17 cellular contexts compared by ENCODE assay signal in the genomic region with DNA sequence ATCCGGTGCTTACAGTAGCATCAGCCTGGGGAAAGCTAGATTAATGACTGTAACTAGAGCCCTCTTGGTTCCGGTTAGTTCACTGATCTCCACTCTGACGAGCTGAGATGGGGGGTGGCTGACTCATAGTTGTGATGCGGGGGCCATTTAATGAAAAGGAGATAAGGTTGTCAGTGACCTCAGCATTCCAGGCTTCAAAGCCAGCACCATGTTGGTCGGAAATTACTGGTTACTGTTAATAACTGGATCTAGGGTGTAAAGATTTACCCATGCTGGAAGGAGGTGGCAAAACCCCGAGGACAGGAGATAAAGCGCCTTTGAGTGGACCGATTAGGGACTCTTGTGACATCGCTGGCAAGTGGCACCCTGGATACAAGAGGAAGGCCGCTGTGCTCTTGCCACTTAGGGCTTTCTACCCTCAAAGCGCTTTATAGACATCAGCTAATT. TPM values are rescaled to one million over a fixed set of nuclear protein-coding genes. Genes with fewer than 3 reads are reported as not detected.
DNase-seq lines count a peak whose midpoint lies in the region; FAIRE-seq and TF ChIP-seq lines count a peak whose summit lies in the region.
"Had no signal": no experiment of that assay in that cellular context is flagged by ENCODE, and none has a peak within 500 bp of the region (broad histone marks: within the 10 kb centered on the region; RNA-seq: fewer than 3 reads in every experiment).

No MANE protein-coding gene starts in this region.

- CTCF ChIA-PET in endothelial cell of umbilical vein (lab: Charles Lee) = interaction anchor here (1.1 to 1.8 kb wide), 3 partner anchors 8 to 1004 kb away, joined by 3 to 6 read pairs (median 4); no protein-coding TSS in a partner anchor

- H3K9me1 ChIP-seq in endothelial cell of umbilical vein (replicated peaks; ENCODE audit: control insufficient read depth, extremely low read depth, insufficient read depth, low read length) = no peaks in the 10 kb centered on the region

- BruUV-seq in endothelial cell of umbilical vein (replicated peaks; lab: Mats Ljungman, UMichigan) = no TSS peak

- H2AFZ ChIP-seq in endothelial cell of umbilical vein (ENCODE audit: low read depth, low read length) (no peak overlapping the region), smooth muscle cell (ENCODE audit: low read depth) (no peak overlapping the region)

- TF ChIP-seq CTCF in endothelial cell of umbilical vein (IDR thresholded peaks at IDR 0.05; ENCODE audit: extremely low read depth in 1 of 2, insufficient read depth in 1 of 2, low read depth in 1 of 2, low read length in 2 of 2) (no peak), smooth muscle cell (IDR thresholded peaks at IDR 0.05; ENCODE audit: borderline replicate concordance, insufficient read depth, poor library complexity, severe bottlenecking) (no peak)

- H3K4me3 ChIP-seq in endothelial cell of umbilical vein (replicated peaks in 1 of 3; ENCODE audit: insufficient read depth in 1 of 3, low read depth in 1 of 3, low read length in 3 of 3) (no peak overlapping the region), smooth muscle cell (no peak overlapping the region)
- H3K4me3 ChIP-seq: cardiac muscle cell, skin epidermis had no signal

- H3K36me3 ChIP-seq in endothelial cell of umbilical vein (ENCODE audit: control insufficient read depth in 2 of 2, extremely low read depth in 1 of 2, insufficient read depth in 2 of 2, low read length in 2 of 2) (no peaks in the 10 kb centered on the region), smooth muscle cell (ENCODE audit: low read depth) (no peaks in the 10 kb centered on the region)
- H3K36me3 ChIP-seq: cardiac muscle cell had no signal

- H3K9me3 ChIP-seq in endothelial cell of umbilical vein (replicated peaks; ENCODE audit: control insufficient read depth, insufficient read depth, low read length) = no peaks in the 10 kb centered on the region
- H3K9me3 ChIP-seq in smooth muscle cell (replicated peaks; ENCODE audit: low read depth) = no peaks in the 10 kb centered on the region

- H3K4me2 ChIP-seq in endothelial cell of umbilical vein (ENCODE audit: insufficient read depth, low read length) (no peak overlapping the region), smooth muscle cell (peak overlapping the region; percentile 4)
- H3K4me2 ChIP-seq: KMS-11 had no signal

- 35% methylated on average over 11 of the region's 11 CpGs for WGBS in smooth muscle cell (ENCODE audit: low lambda C conversion rate)

- intact Hi-C loops in endothelial cell of umbilical vein (cut with micrococcal nuclease) = no loop called here

- no peak for TF ChIP-seq POLR2A in endothelial cell of umbilical vein (IDR thresholded peaks at IDR 0.05; ENCODE audit: low read depth, low read length)

- H3K9ac ChIP-seq in endothelial cell of umbilical vein (replicated peaks; ENCODE audit: extremely low read depth, insufficient read depth, low read length) (no peak overlapping the region), smooth muscle cell (ENCODE audit: low read depth) (no peak overlapping the region)
- H3K9ac ChIP-seq: KMS-11 had no signal

- DNase-seq in HT1080 (ENCODE audit: low read depth) (peak; percentile 53), RCC 7860 (ENCODE audit: low spot score) (peak; percentile 48), endothelial cell of umbilical vein (ENCODE audit: low read depth, low spot score) (peak; percentile 13), smooth muscle cell (lab: John Stamatoyannopoulos, UW; ENCODE audit: unreplicated experiment) (no peak), NCI-H1694 treated with DMSO at 0.1 percent for 48 hours (lab: John Stamatoyannopoulos, UW) (no peak), hippocampal formation (lab: John Stamatoyannopoulos, UW) (no peak)
- no peak for DNase-seq in stimulated activated CD4-positive, alpha-beta T cell treated with anti-CD3 and anti-CD28 coated beads, Interleukin-1b, Interleukin-23, amount 100 ng/mL, for 48 hours
- DNase-seq: activated CD4-positive, alpha-beta memory T cell treated with anti-CD3 and anti-CD28 coated beads, Interleukin-2, amount 10 ng/mL, durations not matched to agents 7 days and 5 days; activated T-cell treated with anti-CD3 and anti-CD28 coated beads, Interleukin-2, amount 50 U/mL, for 72 hours; NCI-H1417 treated with DMSO at 0.1 percent for 48 hours; NCI-H69; occipital lobe; stimulated activated naive CD4-positive, alpha-beta T cell treated with Interleukin-2 at 50 U/mL for 16 hours had no signal

- H3K27me3 ChIP-seq in endothelial cell of umbilical vein (ENCODE audit: control insufficient read depth in 2 of 2, insufficient read depth in 2 of 2, low read length in 2 of 2) (peaks cover 5 to 8% of the 10 kb centered on the region in 2 experiments), smooth muscle cell (ENCODE audit: low read depth) (peaks cover 71% of the 10 kb centered on the region)

- no peak for FAIRE-seq in RCC 7860 (lab: Jason Lieb, UNC)
- no peak for FAIRE-seq in endothelial cell of umbilical vein (lab: Jason Lieb, UNC)

- H3K79me2 ChIP-seq in endothelial cell of umbilical vein (ENCODE audit: control insufficient read depth, insufficient read depth, low read length) (no peaks in the 10 kb centered on the region), smooth muscle cell (ENCODE audit: low read depth) (no peaks in the 10 kb centered on the region)

- H4K20me1 ChIP-seq in endothelial cell of umbilical vein (replicated peaks; ENCODE audit: control insufficient read depth, extremely low read depth, insufficient read depth, low read length) (no peaks in the 10 kb centered on the region), smooth muscle cell (ENCODE audit: low read depth) (no peaks in the 10 kb centered on the region)

- H3K4me1 ChIP-seq in endothelial cell of umbilical vein (ENCODE audit: control insufficient read depth, extremely low read depth, insufficient read depth, low read length) (peaks cover 11% of the 10 kb centered on the region), smooth muscle cell (ENCODE audit: low read depth) (no peaks in the 10 kb centered on the region)

- dilution Hi-C loops in endothelial cell of umbilical vein (cut with MboI; ENCODE audit: extremely low pct_ligation_motif_present, low sequenced_read_pairs) = no loop called here

- H3K27ac ChIP-seq in endothelial cell of umbilical vein (ENCODE audit: insufficient read depth, low read depth, low read length) (no peak overlapping the region), smooth muscle cell (ENCODE audit: low read depth) (no peak overlapping the region)
- H3K27ac ChIP-seq: cardiac muscle cell, HL-60, KMS-11 had no signal

- no peaks in the 10 kb centered on the region for H3F3A ChIP-seq in smooth muscle cell (ENCODE audit: low read depth)

- POLR2A ChIA-PET in endothelial cell of umbilical vein (lab: Charles Lee) = no interaction called here

TF ChIP-seq in endothelial cell of umbilical vein, 7 proteins besides CTCF, POLR2A, EP300 and RAD21:
- TF ChIP-seq GATA2 (IDR thresholded peaks at IDR 0.05; ENCODE audit: insufficient read depth, insufficient read length, low read depth, low read length) (peak; percentile 29), FOS (IDR thresholded peaks at IDR 0.05; ENCODE audit: borderline replicate concordance, insufficient read depth, low read length) (peak; percentile 35), EZH2 (IDR thresholded peaks at IDR 0.05; ENCODE audit: borderline replicate concordance, low read depth, low read length, severe bottlenecking) (no peak), JUN (IDR thresholded peaks at IDR 0.05; ENCODE audit: borderline replicate concordance, insufficient read depth, insufficient read length, low read depth) (peak; percentile 5)

RNA-seq across cellular contexts. Expression of a gene that starts 21.1 kb away (rescaled TPM):
- 6.5 and 10.3 TPM in 2 replicates for total RNA-seq in HT1080 (2014; rRNA removed; shearing (Covaris generic))
- 13.6 and 15.4 TPM in 2 replicates for polyA plus RNA-seq in HT1080 (2015; cell fraction: cytosol; rRNA removed)
- polyA plus RNA-seq in HT1080 (2015; cell fraction: nucleus; rRNA removed) = 17.0 and 19.6 TPM in 2 replicates
- 15.9 and 16.4 TPM in 2 replicates for total RNA-seq in endothelial cell of umbilical vein
- polyA plus RNA-seq in endothelial cell of umbilical vein = 6.4 and 7.2 TPM in 2 replicates
- polyA plus RNA-seq in endothelial cell of umbilical vein (2011; cell fraction: cytosol; rRNA removed) = 4.8 and 4.9 TPM in 2 replicates
- 7.4 and 11.8 TPM in 2 replicates for polyA plus RNA-seq in endothelial cell of umbilical vein (2011; cell fraction: nucleus; rRNA removed)
- 3.0 and 4.0 TPM in 2 replicates for polyA plus RNA-seq in endothelial cell of umbilical vein (2012)
- 5.5 and 6.8 TPM in 2 replicates for polyA minus RNA-seq in endothelial cell of umbilical vein
- polyA minus RNA-seq in endothelial cell of umbilical vein (2011; cell fraction: cytosol; rRNA and poly(A)+ RNA removed) = 23.5 TPM
- polyA minus RNA-seq in endothelial cell of umbilical vein (2011; cell fraction: nucleus; rRNA and poly(A)+ RNA removed) = 8.4 and 8.6 TPM in 2 replicates
- 0.58 and 1.4 TPM in 2 replicates for total RNA-seq in smooth muscle cell
- 0.10 and 0.40 TPM in 2 replicates for polyA plus RNA-seq in smooth muscle cell

Comparison
In these comparisons a context has a peak if more than half of its experiments do, and no peak if none do; other contexts are left out.
1. DNase-seq: peak in HT1080 (single experiment), RCC 7860 (single experiment) and endothelial cell of umbilical vein (single experiment); none in smooth muscle cell (single experiment), NCI-H1694 treated with DMSO at 0.1 percent for 48 hours (single experiment), hippocampal formation (0 of 2) and stimulated activated CD4-positive, alpha-beta T cell treated with anti-CD3 and anti-CD28 coated beads, Interleukin-1b, Interleukin-23, amount 100 ng/mL, for 48 hours (single experiment).